In the genomic region with DNA sequence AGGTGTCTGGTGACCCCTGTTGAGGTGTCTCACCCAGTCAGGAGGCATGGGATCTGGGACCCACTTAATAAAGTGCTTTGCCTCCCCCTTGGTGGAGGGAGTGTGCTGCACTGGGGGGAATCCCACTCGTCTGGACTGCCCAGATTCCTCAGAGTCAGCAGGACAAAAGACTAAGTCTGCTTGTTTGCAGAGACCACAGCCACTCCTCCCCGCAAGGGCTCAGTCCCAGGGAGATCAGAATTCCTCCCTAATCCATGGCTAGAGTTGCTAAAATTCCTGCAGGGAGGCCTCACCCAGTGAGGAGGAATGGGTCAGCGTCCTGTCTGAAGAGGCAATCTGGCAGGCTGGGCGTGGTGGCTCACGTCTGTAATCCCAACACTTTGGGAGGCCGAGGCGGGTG, we compare ENCODE assay signal across 25 cellular contexts.
DNase-seq lines count a peak whose midpoint lies in the region; TF ChIP-seq lines count a peak whose summit lies in the region.
"Had no signal": no experiment of that assay in that cellular context is flagged by ENCODE, and none has a peak within 500 bp of the region (broad histone marks: within the 10 kb centered on the region; RNA-seq: fewer than 3 reads in every experiment).

No MANE protein-coding gene starts in this region.

- no peak overlapping the region for H3K27ac ChIP-seq in testis
- H3K27ac ChIP-seq: BLaER1 treated with 17β-estradiol and CSF1 and Interleukin-3, amounts not matched to agents 10 nM and 100 nM; KMS-11; PC-9 had no signal

- CTCF ChIA-PET in activated naive CD4-positive, alpha-beta T cell treated with anti-CD3 and anti-CD28 coated beads for 36 hours (lab: Charles Lee) = no interaction called here

- H3K27ac Mint-ChIP-seq in activated naive CD4-positive, alpha-beta T cell treated with anti-CD3 and anti-CD28 coated beads for 36 hours = no peak overlapping the region
- H3K27ac Mint-ChIP-seq: CD4-positive, alpha-beta T cell; HFFc6; IgD-negative memory B cell had no signal

- H3K27me3 Mint-ChIP-seq in activated naive CD4-positive, alpha-beta T cell treated with anti-CD3 and anti-CD28 coated beads for 36 hours (ENCODE audit: low read depth) = no peaks in the 10 kb centered on the region
- H3K27me3 Mint-ChIP-seq: CD4-positive, alpha-beta T cell; IgD-negative memory B cell had no signal

- H3K27me3 ChIP-seq in testis = no peaks in the 10 kb centered on the region
- H3K27me3 ChIP-seq: BLaER1 treated with 17β-estradiol and CSF1 and Interleukin-3, amounts not matched to agents 10 nM and 100 nM had no signal

- DNase-seq in HS-27A (ENCODE audit: low read depth) = peak; percentile 12
- DNase-seq in ecto neural progenitor cell (ENCODE audit: low spot score) = peak; percentile 46
- DNase-seq in iPS-NIHi7 (ENCODE audit: extremely low spot score) = peak; percentile 15
- DNase-seq in posterior vena cava (ENCODE audit: low spot score) = peak; percentile 78
- no peak for DNase-seq in testis
- no peak for DNase-seq in activated naive CD4-positive, alpha-beta T cell treated with anti-CD3 and anti-CD28 coated beads for 36 hours
- DNase-seq in D341Med (ENCODE audit: low spot score) = no peak
- no peak for DNase-seq in HuH-7.5 (ENCODE audit: low spot score)
- DNase-seq: CD4-positive, alpha-beta T cell; DMS79; EL; GF-D8; HFFc6; MM.1S; NCI-H2029 treated with DMSO at 0.1 percent for 48 hours; NCI-H446 treated with DMSO at 0.1 percent for 48 hours; NCI-H526; NCI-H82; NK-92 treated with Interleukin-12 subunit alpha and Interleukin-12 subunit beta, amount 100 ng/mL, for 24 hours; PC-9; Right ventricle myocardium superior had no signal

- intact Hi-C loops in posterior vena cava (cut with DNase I) (no loop called here), testis (cut with DNase I; ENCODE audit: low total_unique reads) (no loop called here)
- intact Hi-C loops in activated naive CD4-positive, alpha-beta T cell treated with anti-CD3 and anti-CD28 coated beads for 36 hours (cut with micrococcal nuclease) = no loop called here

- H3K9me3 ChIP-seq in testis = no peaks in the 10 kb centered on the region
- H3K9me3 ChIP-seq: BLaER1 treated with 17β-estradiol and CSF1 and Interleukin-3, amounts not matched to agents 10 nM and 100 nM; HAP-1 had no signal

- H3K36me3 Mint-ChIP-seq in activated naive CD4-positive, alpha-beta T cell treated with anti-CD3 and anti-CD28 coated beads for 36 hours (ENCODE audit: low read depth) = no peaks in the 10 kb centered on the region
- H3K36me3 Mint-ChIP-seq: IgD-negative memory B cell had no signal

- no peak for TF ChIP-seq CTCF in testis (IDR thresholded peaks at IDR 0.05)

- H3K4me3 Mint-ChIP-seq in activated naive CD4-positive, alpha-beta T cell treated with anti-CD3 and anti-CD28 coated beads for 36 hours = no peak overlapping the region
- H3K4me3 Mint-ChIP-seq: CD4-positive, alpha-beta T cell; HFFc6; IgD-negative memory B cell had no signal

- 74 to 97% methylated on average over 4 to 7 of the region's 7 CpGs for WGBS in testis, 2 donors

- H3K4me1 Mint-ChIP-seq in activated naive CD4-positive, alpha-beta T cell treated with anti-CD3 and anti-CD28 coated beads for 36 hours (ENCODE audit: low read depth) = no peaks in the 10 kb centered on the region
- H3K4me1 Mint-ChIP-seq: IgD-negative memory B cell had no signal

- TF ChIP-seq POLR2A in testis (IDR thresholded peaks at IDR 0.05) = no peak

- no peak overlapping the region for H3K4me3 ChIP-seq in testis
- H3K4me3 ChIP-seq: BLaER1 treated with 17β-estradiol and CSF1 and Interleukin-3, amounts not matched to agents 10 nM and 100 nM; HAP-1; PC-9 had no signal

- no peaks in the 10 kb centered on the region for H3K4me1 ChIP-seq in testis
- H3K4me1 ChIP-seq: BLaER1 treated with 17β-estradiol and CSF1 and Interleukin-3, amounts not matched to agents 10 nM and 100 nM; HAP-1 had no signal

- H3K9me3 Mint-ChIP-seq in activated naive CD4-positive, alpha-beta T cell treated with anti-CD3 and anti-CD28 coated beads for 36 hours = peaks cover 13% of the 10 kb centered on the region
- H3K9me3 Mint-ChIP-seq: HFFc6 had no signal

- no peaks in the 10 kb centered on the region for H3K36me3 ChIP-seq in testis (ENCODE audit: low read depth, missing control alignments)
- H3K36me3 ChIP-seq: BLaER1 treated with 17β-estradiol and CSF1 and Interleukin-3, amounts not matched to agents 10 nM and 100 nM; HAP-1 had no signal

Comparison
In these comparisons a context has a peak if more than half of its experiments do, and no peak if none do; other contexts are left out.
1. DNase-seq: peak in HS-27A (single experiment), ecto neural progenitor cell (single experiment), iPS-NIHi7 (single experiment) and posterior vena cava (single experiment); none in testis (single experiment), activated naive CD4-positive, alpha-beta T cell treated with anti-CD3 and anti-CD28 coated beads for 36 hours (single experiment), D341Med (single experiment) and HuH-7.5 (single experiment).